ENCODE assay signal across 13 cellular contexts in genomic region chr14:101030586-101030985, GRCh38.
DNase-seq lines count a peak whose midpoint lies in the region; ATAC-seq and TF ChIP-seq lines count a peak whose summit lies in the region.
"Had no signal": no experiment of that assay in that cellular context is flagged by ENCODE, and none has a peak within 500 bp of the region (broad histone marks: within the 10 kb centered on the region; RNA-seq: fewer than 3 reads in every experiment).

No MANE protein-coding gene starts in this region.

- H2AFZ ChIP-seq in GM23338, result no peak overlapping the region

- H3K36me3 Mint-ChIP-seq in chondrocyte (ENCODE audit: low read depth) (no peaks in the 10 kb centered on the region), GM23338 (ENCODE audit: low read depth) (no peaks in the 10 kb centered on the region)
- H3K36me3 Mint-ChIP-seq: CD4-positive, alpha-beta memory T cell had no signal

- intact Hi-C loops in left ventricle myocardium inferior (cut with micrococcal nuclease) (no loop called here), Right ventricle myocardium superior (cut with DNase I) (no loop called here), posterior vena cava (cut with DNase I) (no loop called here)

- H3K36me3 ChIP-seq in left ventricle myocardium inferior, result no peaks in the 10 kb centered on the region
- H3K36me3 ChIP-seq in tibial nerve, result peaks cover 0 to 9% (median 0%) of the 10 kb centered on the region in 3 donors
- H3K36me3 ChIP-seq in GM23338 (ENCODE audit: insufficient read depth), result no peaks in the 10 kb centered on the region

- TF ChIP-seq CTCF in left ventricle myocardium inferior (IDR thresholded peaks at IDR 0.05; ENCODE audit: borderline replicate concordance) (no peak), chondrocyte (IDR thresholded peaks at IDR 0.05) (no peak), tibial nerve (IDR thresholded peaks at IDR 0.05) (no peak), GM23338 (conservative IDR thresholded peaks at IDR 0.05; ENCODE audit: low read depth in 2 of 2) (no peak)

- H3K9me3 Mint-ChIP-seq in chondrocyte (ENCODE audit: low read depth), result no peaks in the 10 kb centered on the region
- H3K9me3 Mint-ChIP-seq in GM23338, result no peaks in the 10 kb centered on the region; the same call in 1 of the 3 replicates

- H3K27me3 ChIP-seq in left ventricle myocardium inferior (ENCODE audit: low read depth), result peaks cover 7% of the 10 kb centered on the region
- no peaks in the 10 kb centered on the region for H3K27me3 ChIP-seq in tibial nerve
- H3K27me3 ChIP-seq in GM23338 (ENCODE audit: insufficient read depth), result no peaks in the 10 kb centered on the region

- H3K27ac ChIP-seq in left ventricle myocardium inferior (replicated peaks) (no peak overlapping the region), tibial nerve (no peak overlapping the region), GM23338 (ENCODE audit: low read depth) (no peak overlapping the region)

- no peaks in the 10 kb centered on the region for H3K9me3 ChIP-seq in left ventricle myocardium inferior (replicated peaks)
- H3K9me3 ChIP-seq in tibial nerve, result no peaks in the 10 kb centered on the region

- H4K20me1 ChIP-seq in GM23338 (replicated peaks; ENCODE audit: insufficient read depth), result no peaks in the 10 kb centered on the region

- H3K27ac Mint-ChIP-seq in chondrocyte (ENCODE audit: unreplicated experiment) (no peak overlapping the region), GM23338 (no peak overlapping the region)
- H3K27ac Mint-ChIP-seq: B cell; CD4-positive, alpha-beta memory T cell; H9 had no signal

- no peaks in the 10 kb centered on the region for H3K4me1 ChIP-seq in left ventricle myocardium inferior
- no peaks in the 10 kb centered on the region for H3K4me1 ChIP-seq in tibial nerve
- H3K4me1 ChIP-seq in GM23338 (ENCODE audit: insufficient read depth), result no peaks in the 10 kb centered on the region

- no peak overlapping the region for H3K4me2 ChIP-seq in GM23338

- peak; percentile 6 for DNase-seq in left ventricle myocardium inferior
- DNase-seq in Right ventricle myocardium superior, result no peak
- DNase-seq in chondrocyte (ENCODE audit: low spot score), result peak; percentile 56
- DNase-seq in posterior vena cava (ENCODE audit: low spot score), result peak; percentile 70
- no peak for DNase-seq in tibial nerve (ENCODE audit: low spot score in 2 of 2)
- no peak for DNase-seq in GM23338 (ENCODE audit: low spot score)
- DNase-seq in stimulated activated CD4-positive, alpha-beta T cell treated with anti-CD3 and anti-CD28 coated beads, Interleukin-12 subunit alpha, Interleukin-12 subunit beta, amount 100 ng/mL, for 4 hours, result no peak
- DNase-seq: C1 segment of cervical spinal cord; CD4-positive, alpha-beta memory T cell; DMS79; GOT3; H9 had no signal

- no peak for TF ChIP-seq POLR2A in tibial nerve (IDR thresholded peaks at IDR 0.05)

- WGBS in tibial nerve, 2 donors, result 93 to 97% methylated on average over 12 to 14 of the region's 14 CpGs

- H3K4me3 ChIP-seq in left ventricle myocardium inferior (no peak overlapping the region), tibial nerve (no peak overlapping the region), GM23338 (no peak overlapping the region)

- no peaks in the 10 kb centered on the region for H3K79me2 ChIP-seq in GM23338 (replicated peaks; ENCODE audit: insufficient read depth)

- H3K9me2 ChIP-seq in GM23338 (ENCODE audit: insufficient read depth), result no peaks in the 10 kb centered on the region

- H3K4me3 Mint-ChIP-seq in chondrocyte (ENCODE audit: unreplicated experiment) (no peak overlapping the region), GM23338 (no peak overlapping the region)
- H3K4me3 Mint-ChIP-seq: B cell; CD4-positive, alpha-beta memory T cell; H9 had no signal

- H3K4me1 Mint-ChIP-seq in chondrocyte (ENCODE audit: low read depth), result no peaks in the 10 kb centered on the region
- H3K4me1 Mint-ChIP-seq in GM23338, result no peaks in the 10 kb centered on the region
- H3K4me1 Mint-ChIP-seq: B cell; CD4-positive, alpha-beta memory T cell; H9 had no signal

- TF ChIP-seq EP300 in tibial nerve (IDR thresholded peaks at IDR 0.05), result no peak

- H3K27me3 Mint-ChIP-seq in chondrocyte (ENCODE audit: low read depth) (no peaks in the 10 kb centered on the region), GM23338 (ENCODE audit: insufficient read depth, low read depth, poor library complexity) (peaks cover 13% of the 10 kb centered on the region)
- H3K27me3 Mint-ChIP-seq: B cell; CD4-positive, alpha-beta memory T cell had no signal

- H3F3A ChIP-seq in GM23338 (replicated peaks; ENCODE audit: low read depth), result no peaks in the 10 kb centered on the region

- no peak for ATAC-seq in Right ventricle myocardium superior (ENCODE audit: poor library complexity)
- ATAC-seq in GM23338, result no peak

TF ChIP-seq in GM23338, 12 proteins besides CTCF, POLR2A, EP300 and RAD21 (continues in another document):
- no peak for TF ChIP-seq ZNF331 (CRISPR knock-in tag; IDR thresholded peaks at IDR 0.05; ENCODE audit: low read depth)
- TF ChIP-seq REST (IDR thresholded peaks at IDR 0.05; ENCODE audit: unreplicated experiment), result no peak

Comparison
In these comparisons a context has a peak if more than half of its experiments do, and no peak if none do; other contexts are left out.
1. DNase-seq: peak in left ventricle myocardium inferior (single experiment), chondrocyte (single experiment) and posterior vena cava (single experiment); none in Right ventricle myocardium superior (single experiment), tibial nerve (0 of 2), GM23338 (single experiment) and stimulated activated CD4-positive, alpha-beta T cell treated with anti-CD3 and anti-CD28 coated beads, Interleukin-12 subunit alpha, Interleukin-12 subunit beta, amount 100 ng/mL, for 4 hours (single experiment).